ENCODE assay signal across 8 cellular contexts in the genomic region with DNA sequence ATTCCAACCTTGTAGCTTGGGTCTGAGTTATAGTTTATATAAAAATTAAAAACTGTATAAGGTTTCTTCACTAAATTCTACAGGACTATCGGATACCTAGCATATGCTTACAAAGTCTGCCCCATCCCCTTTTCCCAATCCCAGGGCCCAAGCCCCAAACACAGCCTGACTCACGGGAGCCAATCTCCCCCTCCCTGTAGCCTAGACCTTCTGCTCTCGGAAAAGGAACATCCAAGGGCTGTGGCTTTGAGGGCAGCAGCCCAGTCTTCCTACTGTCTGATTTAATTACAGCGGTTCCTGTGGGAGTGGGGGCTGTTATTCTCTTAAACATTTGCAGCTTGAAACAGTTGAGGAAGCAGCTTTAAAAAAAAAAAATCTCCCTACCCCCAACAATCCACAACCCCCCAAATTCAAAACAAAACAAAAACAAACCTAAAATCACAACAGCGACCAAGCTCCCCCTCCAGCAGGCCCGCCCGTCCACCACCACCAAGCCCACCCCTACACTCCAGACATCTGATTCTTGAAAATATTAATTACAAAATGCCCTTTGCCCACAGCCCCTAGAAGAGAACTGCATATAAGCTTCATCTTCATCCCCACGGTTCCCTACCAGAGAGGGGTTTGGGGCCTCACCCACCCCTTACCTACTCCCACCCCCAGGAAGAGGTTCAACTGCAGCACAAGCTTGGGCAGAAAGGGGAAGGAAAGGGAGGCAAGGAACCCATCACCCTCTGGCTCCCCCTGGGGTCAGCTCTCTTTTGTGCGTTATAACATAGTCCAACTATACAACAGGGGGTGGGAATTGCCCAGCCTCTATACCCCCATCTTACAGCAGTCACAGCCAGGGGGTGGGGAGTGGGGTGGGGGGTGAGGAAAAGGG. TPM values are rescaled to one million over a fixed set of nuclear protein-coding genes. Genes with fewer than 3 reads are reported as not detected.
A peak's percentile ranks its signal among the peaks of the same experiment; 100 is the strongest.
DNase-seq lines count a peak whose midpoint lies in the region; ATAC-seq and TF ChIP-seq lines count a peak whose summit lies in the region.

No MANE protein-coding gene starts in this region.

- no peaks in the 10 kb centered on the region for H3K36me3 ChIP-seq in PC-9 (ENCODE audit: low read depth)

- no TSS peak for BruUV-seq in PC-9 (replicated peaks; lab: Mats Ljungman, UMichigan)

- no peaks in the 10 kb centered on the region for H3K9me3 Mint-ChIP-seq in activated naive CD8-positive, alpha-beta T cell treated with anti-CD3 and anti-CD28 coated beads for 36 hours
- no peaks in the 10 kb centered on the region for H3K9me3 Mint-ChIP-seq in immature natural killer cell

- H3K36me3 Mint-ChIP-seq in activated naive CD8-positive, alpha-beta T cell treated with anti-CD3 and anti-CD28 coated beads for 36 hours = peaks cover 35% of the 10 kb centered on the region
- H3K36me3 Mint-ChIP-seq in immature natural killer cell = peaks cover 6 to 29% (median 19%) of the 10 kb centered on the region in 3 donors

- no peaks in the 10 kb centered on the region for H3K27me3 Mint-ChIP-seq in activated naive CD8-positive, alpha-beta T cell treated with anti-CD3 and anti-CD28 coated beads for 36 hours
- peaks cover 16 to 25% (median 23%) of the 10 kb centered on the region in 3 donors for H3K27me3 Mint-ChIP-seq in immature natural killer cell (ENCODE audit: low read depth in 3 of 3)

- H3K4me3 ChIP-seq in PC-9 = peak overlapping the region; percentile 65; the same call in 1 of the 2 replicates

- no peaks in the 10 kb centered on the region for H3K27me3 ChIP-seq in PC-9 (ENCODE audit: insufficient read depth, low read depth)

- H2AFZ ChIP-seq in PC-9 = no peak overlapping the region

- DNase-seq in AG09319 (ENCODE audit: extremely low read depth, low read depth) = no peak
- DNase-seq in GM13976 (ENCODE audit: low spot score) = peak; percentile 79
- no peak for DNase-seq in PC-9
- DNase-seq in activated naive CD8-positive, alpha-beta T cell treated with anti-CD3 and anti-CD28 coated beads for 36 hours = peak; percentile 45
- peak; percentile 54 to 59 (median 56) for DNase-seq in immature natural killer cell
- peak; percentile 9 for DNase-seq in stimulated activated naive CD4-positive, alpha-beta T cell treated with Interleukin-2 at 50 U/mL for 16 hours (lab: John Stamatoyannopoulos, UW)
- no peak for DNase-seq in superior temporal gyrus (ENCODE audit: extremely low spot score)

- POLR2A ChIA-PET in PC-9 (lab: Charles Lee; ENCODE audit: unreplicated experiment) = no interaction called here

- H3K4me3 Mint-ChIP-seq in activated naive CD8-positive, alpha-beta T cell treated with anti-CD3 and anti-CD28 coated beads for 36 hours = peak overlapping the region; percentile 73
- H3K4me3 Mint-ChIP-seq in immature natural killer cell = peak overlapping the region; percentile 75 to 98 (median 97)

- ATAC-seq in HG02870 (IDR thresholded peaks at IDR 0.05; ENCODE audit: unreplicated experiment) = no peak

- no peaks in the 10 kb centered on the region for H3K9me2 ChIP-seq in PC-9 (ENCODE audit: insufficient read depth)

- H3K4me1 Mint-ChIP-seq in activated naive CD8-positive, alpha-beta T cell treated with anti-CD3 and anti-CD28 coated beads for 36 hours = peaks cover 35% of the 10 kb centered on the region
- H3K4me1 Mint-ChIP-seq in immature natural killer cell = peaks cover 39 to 52% of the 10 kb centered on the region in 2 donors

- peak overlapping the region; percentile 91 for H3K27ac ChIP-seq in PC-9

- in situ Hi-C loops in GM13976 (cut with MboI; ENCODE audit: low sequenced_read_pairs, unreplicated experiment) = no loop called here

- TF ChIP-seq CTCF in AG09319 (IDR thresholded peaks at IDR 0.05; ENCODE audit: low read depth, low read length) (peak; percentile 26), GM13976 (IDR thresholded peaks at IDR 0.05; ENCODE audit: borderline replicate concordance, control extremely low read depth, extremely low read depth, insufficient read depth, missing control alignments) (peak; percentile 43), PC-9 (conservative IDR thresholded peaks at IDR 0.05) (peak; percentile 52)

- H3K9me3 ChIP-seq in PC-9 (ENCODE audit: insufficient read depth, low read depth) = no peaks in the 10 kb centered on the region

- H3K4me2 ChIP-seq in PC-9 = peak overlapping the region; percentile 87

- CTCF ChIA-PET in PC-9 (lab: Charles Lee) = interaction anchor here (0.6 to 1.6 kb wide), 9 partner anchors 21 to 327 kb away, joined by 3 to 8 read pairs (median 5); no protein-coding TSS in a partner anchor

- H3K27ac Mint-ChIP-seq in activated naive CD8-positive, alpha-beta T cell treated with anti-CD3 and anti-CD28 coated beads for 36 hours = peak overlapping the region; percentile 96
- H3K27ac Mint-ChIP-seq in immature natural killer cell = peak overlapping the region; percentile 91 to 100 (median 100)

- H3K4me1 ChIP-seq in PC-9 (replicated peaks; ENCODE audit: insufficient read depth) = peaks cover 14% of the 10 kb centered on the region

- H3F3A ChIP-seq in PC-9 (ENCODE audit: insufficient read depth, low read depth) = peaks cover 36% of the 10 kb centered on the region

- no peaks in the 10 kb centered on the region for H4K20me1 ChIP-seq in PC-9 (ENCODE audit: insufficient read depth)

- peaks cover 24% of the 10 kb centered on the region for H3K79me2 ChIP-seq in PC-9 (ENCODE audit: low read depth)

- intact Hi-C loops in PC-9 (cut with micrococcal nuclease; ENCODE audit: unreplicated experiment) = loop anchor here (2.0 to 5.0 kb wide), 2 partner anchors 19 to 38 kb away; no protein-coding TSS in a partner anchor

RNA-seq across cellular contexts. Expression of a gene that starts 1.1 kb away (rescaled TPM):
- total RNA-seq in PC-9 (2021) = 48.8 and 53.6 TPM in 2 replicates
- 10 to 100 TPM; 57.9 to 60.9 TPM for total RNA-seq in activated naive CD8-positive, alpha-beta T cell treated with anti-CD3 and anti-CD28 coated beads for 36 hours
- 10 to 100 TPM; 58.5 to 75.3 (median 69.1) TPM for polyA plus RNA-seq in immature natural killer cell

RNA-seq across cellular contexts. Expression of a gene that starts 20.5 kb away (rescaled TPM):
- total RNA-seq in PC-9 (2021) = 0.10 and 0.17 TPM in 2 replicates
- total RNA-seq in activated naive CD8-positive, alpha-beta T cell treated with anti-CD3 and anti-CD28 coated beads for 36 hours = 1 to 10 TPM; 1.3 to 1.4 TPM
- not detected for polyA plus RNA-seq in immature natural killer cell

RNA-seq across cellular contexts. Expression of a gene that starts 40.9 kb away (rescaled TPM):
- total RNA-seq in PC-9 (2021) = 94.0 and 97.9 TPM in 2 replicates
- 10 to 100 TPM; 45.3 to 47.5 TPM for total RNA-seq in activated naive CD8-positive, alpha-beta T cell treated with anti-CD3 and anti-CD28 coated beads for 36 hours
- 10 to 100 TPM in 1 of 3 donors, 1 to 10 TPM in 2; 1.1 to 29.6 (median 3.8) TPM for polyA plus RNA-seq in immature natural killer cell

RNA-seq across cellular contexts. Expression of a gene that starts 41.6 kb away (rescaled TPM):
- not detected in 2 replicates for total RNA-seq in PC-9 (2021)
- total RNA-seq in activated naive CD8-positive, alpha-beta T cell treated with anti-CD3 and anti-CD28 coated beads for 36 hours = not detected
- polyA plus RNA-seq in immature natural killer cell = 1 to 10 TPM in 1 of 3 donors, under 1 TPM in 1, not detected in 1; 0.86 to 1.2 TPM

RNA-seq across cellular contexts. Expression of a gene that starts 48.1 kb away (rescaled TPM):
- total RNA-seq in PC-9 (2021) = 0.73 TPM in 1 of 2 replicates, not detected in the other
- under 1 TPM; 0.24 to 0.39 TPM for total RNA-seq in activated naive CD8-positive, alpha-beta T cell treated with anti-CD3 and anti-CD28 coated beads for 36 hours
- polyA plus RNA-seq in immature natural killer cell = under 1 TPM in 2 of 3 donors, not detected in 1; 0.45 to 0.68 TPM

Comparison
In these comparisons a context has a peak if more than half of its experiments do, and no peak if none do; other contexts are left out.
1. DNase-seq: peak in GM13976 (single experiment), activated naive CD8-positive, alpha-beta T cell treated with anti-CD3 and anti-CD28 coated beads for 36 hours (single experiment), immature natural killer cell (3 of 3) and stimulated activated naive CD4-positive, alpha-beta T cell treated with Interleukin-2 at 50 U/mL for 16 hours (single experiment); none in AG09319 (single experiment), PC-9 (0 of 2) and superior temporal gyrus (single experiment).
2. Peak in every context shown above with its lines, with median percentiles within 50 percentile points of each other: CTCF ChIP-seq.